8 cellular contexts compared by ENCODE assay signal in genomic region chr15:71278989-71279756, GRCh38.
DNase-seq lines count a peak whose midpoint lies in the region; ATAC-seq and TF ChIP-seq lines count a peak whose summit lies in the region.

No MANE protein-coding gene starts in this region.

- H3K36me3 Mint-ChIP-seq in endothelial cell (ENCODE audit: low read depth, unreplicated experiment): no peaks in the 10 kb centered on the region

- H2AFZ ChIP-seq in GM23248: 0 out of 2 replicates have a peak overlapping the region, but pooled peaks have one; percentile 6

- H3K27me3 ChIP-seq in GM23248 (replicated peaks; ENCODE audit: insufficient read depth) (no peaks in the 10 kb centered on the region), esophagus squamous epithelium (no peaks in the 10 kb centered on the region), rectal smooth muscle tissue (ENCODE audit: control insufficient read depth, insufficient read depth, low read length) (no peaks in the 10 kb centered on the region)

- H3K36me3 ChIP-seq in GM23248 (ENCODE audit: low read depth) (no peaks in the 10 kb centered on the region), esophagus squamous epithelium (no peaks in the 10 kb centered on the region), rectal smooth muscle tissue (ENCODE audit: control insufficient read depth, insufficient read depth, low read length) (no peaks in the 10 kb centered on the region)

- no peak for TF ChIP-seq CTCF in esophagus squamous epithelium (IDR thresholded peaks at IDR 0.05)
- no peak for TF ChIP-seq CTCF in endothelial cell (IDR thresholded peaks at IDR 0.05; ENCODE audit: unreplicated experiment)

- in situ Hi-C loops in GM23248 (cut with MboI): no loop called here

- no peaks in the 10 kb centered on the region for H4K20me1 ChIP-seq in GM23248 (ENCODE audit: insufficient read depth)

- H3K79me2 ChIP-seq in GM23248 (ENCODE audit: insufficient read depth): 0 out of 2 replicates have a peak, but pooled peaks cover 5% of the 10 kb centered on the region

- H3K4me1 ChIP-seq in GM23248 (ENCODE audit: insufficient read depth) (peaks cover 58% of the 10 kb centered on the region), esophagus squamous epithelium (peaks cover 13 to 45% (median 14%) of the 10 kb centered on the region in 3 donors), rectal smooth muscle tissue (ENCODE audit: control insufficient read depth, insufficient read depth, low read length) (peaks cover 12% of the 10 kb centered on the region)

- no peak for ATAC-seq in GM21786 (IDR thresholded peaks at IDR 0.05; ENCODE audit: unreplicated experiment)
- no peak for ATAC-seq in GM21367 (IDR thresholded peaks at IDR 0.05; ENCODE audit: unreplicated experiment)

- intact Hi-C loops in esophagus squamous epithelium (cut with DNase I): no loop called here

- no peaks in the 10 kb centered on the region for H3K9me2 ChIP-seq in GM23248 (ENCODE audit: insufficient read depth)

- TF ChIP-seq POLR2A in esophagus squamous epithelium (IDR thresholded peaks at IDR 0.05): no peak

- H3K4me3 Mint-ChIP-seq in endothelial cell (ENCODE audit: unreplicated experiment): no peak overlapping the region

- H3K4me1 Mint-ChIP-seq in endothelial cell (ENCODE audit: unreplicated experiment): peaks cover 18% of the 10 kb centered on the region

- H3K4me3 ChIP-seq in GM23248 (0 out of 2 replicates have a peak overlapping the region, but pooled peaks have one; percentile 2), esophagus squamous epithelium (no peak overlapping the region), rectal smooth muscle tissue (ENCODE audit: low read length) (no peak overlapping the region)

- H3K27ac Mint-ChIP-seq in endothelial cell (ENCODE audit: unreplicated experiment): no peak overlapping the region

- peaks cover 72% of the 10 kb centered on the region for H3F3A ChIP-seq in GM23248 (ENCODE audit: insufficient read depth)

- no peaks in the 10 kb centered on the region for H3K9me3 Mint-ChIP-seq in endothelial cell (ENCODE audit: unreplicated experiment)

- WGBS in GM23248 (ENCODE audit: low coverage in 1 of 2, low lambda C conversion rate in 2 of 2, missing lambda C conversion rate in 2 of 2), 2 experiments: 26 to 31% methylated on average over 15 of the region's 15 CpGs
- 20 to 27% methylated on average over 13 to 15 of the region's 15 CpGs for WGBS in esophagus squamous epithelium, 2 donors

- H3K27ac ChIP-seq in GM23248 (peak overlapping the region; percentile 71), esophagus squamous epithelium (peak overlapping the region; percentile 63 to 77 (median 72)), rectal smooth muscle tissue (ENCODE audit: low read depth, low read length) (peak overlapping the region; percentile 36)

- H3K9me3 ChIP-seq in GM23248 (ENCODE audit: low read depth): no peaks in the 10 kb centered on the region
- no peaks in the 10 kb centered on the region for H3K9me3 ChIP-seq in esophagus squamous epithelium

- H3K27me3 Mint-ChIP-seq in endothelial cell (ENCODE audit: unreplicated experiment): peaks cover 2% of the 10 kb centered on the region

- H3K9ac ChIP-seq in GM23248 (peak overlapping the region; percentile 22), rectal smooth muscle tissue (ENCODE audit: low read length) (no peak overlapping the region)

- DNase-seq in GM23248: peak; percentile 86
- DNase-seq in NCI-H774 (lab: John Stamatoyannopoulos, UW): peak; percentile 78
- no peak for DNase-seq in esophagus squamous epithelium (lab: John Stamatoyannopoulos, UW)
- no peak for DNase-seq in Ammon's horn (ENCODE audit: low spot score)
- no peak for DNase-seq in endothelial cell (ENCODE audit: low spot score)

- peak overlapping the region; percentile 42 for H3K4me2 ChIP-seq in GM23248 (ENCODE audit: unreplicated experiment)

Comparison
In these comparisons a context has a peak if more than half of its experiments do, and no peak if none do; other contexts are left out.
1. DNase-seq: peak in GM23248 (single experiment) and NCI-H774 (single experiment); none in esophagus squamous epithelium (single experiment), Ammon's horn (single experiment) and endothelial cell (single experiment).
2. Peak in every context shown above with its lines, with median percentiles within 50 percentile points of each other: H3K27ac ChIP-seq.